In genomic region chr22:32476804-32477203, GRCh38 we compare ENCODE assay signal across 11 cellular contexts. TPM values are rescaled to one million over a fixed set of nuclear protein-coding genes. Genes with fewer than 3 reads are reported as not detected.
DNase-seq lines count a peak whose midpoint lies in the region; ATAC-seq and TF ChIP-seq lines count a peak whose summit lies in the region.
"Had no signal": no experiment of that assay in that cellular context is flagged by ENCODE, and none has a peak within 500 bp of the region (broad histone marks: within the 10 kb centered on the region; RNA-seq: fewer than 3 reads in every experiment).

No MANE protein-coding gene starts in this region.

- H3K4me2 ChIP-seq in neural progenitor cell = peak overlapping the region; percentile 97

- CTCF ChIA-PET in CD4-positive, alpha-beta memory T cell (lab: Charles Lee; ENCODE audit: partially characterized antibody) = interaction anchor here (1.3 kb wide), 1 partner anchor 77 kb away, joined by 3 read pairs; no protein-coding TSS in a partner anchor

- H3K4me3 ChIP-seq in CD4-positive, alpha-beta memory T cell (ENCODE audit: low read length in 2 of 2) = peak overlapping the region in 1 of 2 donors; percentile 72
- H3K4me3 ChIP-seq in LNCaP clone FGC (ENCODE audit: low read depth, low read length) (peak overlapping the region; percentile 76), neural progenitor cell (peak overlapping the region; percentile 94)

- no peaks in the 10 kb centered on the region for H3K27me3 Mint-ChIP-seq in CD4-positive, alpha-beta memory T cell
- H3K27me3 Mint-ChIP-seq in dendritic cell treated with granulocyte-macrophage colony-stimulating factor and Interleukin-4, amounts not matched to agents 40 ng/mL and 50 ng/mL, for 4 days = no peaks in the 10 kb centered on the region
- H3K27me3 Mint-ChIP-seq in neural progenitor cell (ENCODE audit: insufficient read depth, low read depth) (peaks cover 3% of the 10 kb centered on the region), glutamatergic neuron (ENCODE audit: unreplicated experiment) (peaks cover 2% of the 10 kb centered on the region)

- DNase-seq in CD4-positive, alpha-beta memory T cell = no peak
- DNase-seq in LNCaP clone FGC (ENCODE audit: low read depth) (no peak), neural progenitor cell (ENCODE audit: low spot score) (no peak), SHP77 (lab: John Stamatoyannopoulos, UW) (no peak), NCI-H1092 treated with DMSO at 0.1 percent for 48 hours (lab: John Stamatoyannopoulos, UW) (no peak), glutamatergic neuron (no peak)
- DNase-seq: NCI-H146 had no signal

- TF ChIP-seq CTCF in LNCaP clone FGC (IDR thresholded peaks at IDR 0.05; ENCODE audit: control insufficient read depth, extremely low read depth, insufficient read depth) = no peak
- no peak for TF ChIP-seq CTCF in neural progenitor cell (IDR thresholded peaks at IDR 0.05)
- TF ChIP-seq CTCF in glutamatergic neuron (IDR thresholded peaks at IDR 0.05; ENCODE audit: partially characterized antibody, unreplicated experiment) = no peak

- H3K36me3 Mint-ChIP-seq in CD4-positive, alpha-beta memory T cell = peaks cover 12 to 30% of the 10 kb centered on the region in 2 donors
- peaks cover 20% of the 10 kb centered on the region for H3K36me3 Mint-ChIP-seq in dendritic cell treated with granulocyte-macrophage colony-stimulating factor and Interleukin-4, amounts not matched to agents 40 ng/mL and 50 ng/mL, for 4 days (ENCODE audit: low read depth)
- H3K36me3 Mint-ChIP-seq in neural progenitor cell (peaks cover 7% of the 10 kb centered on the region), glutamatergic neuron (ENCODE audit: unreplicated experiment) (no peaks in the 10 kb centered on the region)

- H2AFZ ChIP-seq in neural progenitor cell (replicated peaks) = no peak overlapping the region

- peak overlapping the region in 5 of 7 donors; percentile 34 to 94 (median 70) for H3K27ac Mint-ChIP-seq in CD4-positive, alpha-beta memory T cell
- H3K27ac Mint-ChIP-seq in dendritic cell treated with granulocyte-macrophage colony-stimulating factor and Interleukin-4, amounts not matched to agents 40 ng/mL and 50 ng/mL, for 4 days = no peak overlapping the region
- H3K27ac Mint-ChIP-seq in neural progenitor cell = no peak overlapping the region
- H3K27ac Mint-ChIP-seq in glutamatergic neuron (ENCODE audit: unreplicated experiment) = no peak overlapping the region

- no peaks in the 10 kb centered on the region for H3K9me3 ChIP-seq in CD4-positive, alpha-beta memory T cell (ENCODE audit: control insufficient read depth in 1 of 2, low read length in 2 of 2)
- H3K9me3 ChIP-seq in neural progenitor cell (ENCODE audit: low read depth) = no peaks in the 10 kb centered on the region

- POLR2A ChIA-PET in CD4-positive, alpha-beta memory T cell (lab: Charles Lee; ENCODE audit: partially characterized antibody) = interaction anchor here (0.7 to 5.8 kb wide), 4 partner anchors 14 to 1536 kb away, joined by 3 to 41 read pairs (median 3); partner anchors contain the start of gene RTCB

- H3F3A ChIP-seq in neural progenitor cell (ENCODE audit: low read depth) = peaks cover 24% of the 10 kb centered on the region

- no peak for ATAC-seq in GM21786 (IDR thresholded peaks at IDR 0.05; ENCODE audit: unreplicated experiment)

- peaks cover 59% of the 10 kb centered on the region for H3K4me1 ChIP-seq in CD4-positive, alpha-beta memory T cell (ENCODE audit: insufficient read depth, low read length)
- H3K4me1 ChIP-seq in neural progenitor cell = peaks cover 6% of the 10 kb centered on the region

- H3K9me3 Mint-ChIP-seq in CD4-positive, alpha-beta memory T cell = no peaks in the 10 kb centered on the region
- H3K9me3 Mint-ChIP-seq in dendritic cell treated with granulocyte-macrophage colony-stimulating factor and Interleukin-4, amounts not matched to agents 40 ng/mL and 50 ng/mL, for 4 days = no peaks in the 10 kb centered on the region
- H3K9me3 Mint-ChIP-seq in neural progenitor cell = no peaks in the 10 kb centered on the region
- peaks cover 5% of the 10 kb centered on the region for H3K9me3 Mint-ChIP-seq in glutamatergic neuron (ENCODE audit: unreplicated experiment)

- intact Hi-C loops in CD4-positive, alpha-beta memory T cell (cut with micrococcal nuclease) = loop anchor here (5.0 to 10.0 kb wide), 3 partner anchors 722 to 1885 kb away; partner anchors contain the start of genes DEPDC5, PES1, PISD and PRR14L
- intact Hi-C loops in dendritic cell treated with granulocyte-macrophage colony-stimulating factor and Interleukin-4, amounts not matched to agents 40 ng/mL and 50 ng/mL, for 4 days (cut with micrococcal nuclease) = loop anchor here (10.0 kb wide), 1 partner anchor 502 kb away; no protein-coding TSS in a partner anchor

- H3K27ac ChIP-seq in CD4-positive, alpha-beta memory T cell (ENCODE audit: low read depth, low read length) = peak overlapping the region; percentile 24
- H3K27ac ChIP-seq in neural progenitor cell = no peak overlapping the region

- no peak overlapping the region for H3K9ac ChIP-seq in neural progenitor cell

- H3K27me3 ChIP-seq in CD4-positive, alpha-beta memory T cell (ENCODE audit: insufficient read depth, low read length) = no peaks in the 10 kb centered on the region
- H3K27me3 ChIP-seq in neural progenitor cell = peaks cover 24% of the 10 kb centered on the region

- H3K4me1 Mint-ChIP-seq in CD4-positive, alpha-beta memory T cell = peaks cover 31 to 56% (median 42%) of the 10 kb centered on the region in 4 donors
- H3K4me1 Mint-ChIP-seq in dendritic cell treated with granulocyte-macrophage colony-stimulating factor and Interleukin-4, amounts not matched to agents 40 ng/mL and 50 ng/mL, for 4 days (ENCODE audit: low read depth) = peaks cover 49% of the 10 kb centered on the region
- H3K4me1 Mint-ChIP-seq in neural progenitor cell = peaks cover 13% of the 10 kb centered on the region
- peaks cover 4% of the 10 kb centered on the region for H3K4me1 Mint-ChIP-seq in glutamatergic neuron (ENCODE audit: low read depth, unreplicated experiment)

- peaks cover 47% of the 10 kb centered on the region for H3K79me2 ChIP-seq in neural progenitor cell (ENCODE audit: low read depth)

- peak overlapping the region; percentile 57 to 98 (median 96) for H3K4me3 Mint-ChIP-seq in CD4-positive, alpha-beta memory T cell
- H3K4me3 Mint-ChIP-seq in dendritic cell treated with granulocyte-macrophage colony-stimulating factor and Interleukin-4, amounts not matched to agents 40 ng/mL and 50 ng/mL, for 4 days = peak overlapping the region; percentile 6
- H3K4me3 Mint-ChIP-seq in neural progenitor cell (no peak overlapping the region), glutamatergic neuron (ENCODE audit: unreplicated experiment) (no peak overlapping the region)

- H3K36me3 ChIP-seq in CD4-positive, alpha-beta memory T cell (ENCODE audit: insufficient read depth, low read length) = no peaks in the 10 kb centered on the region
- H3K36me3 ChIP-seq in neural progenitor cell = no peaks in the 10 kb centered on the region

- peaks cover 53% of the 10 kb centered on the region for H4K20me1 ChIP-seq in neural progenitor cell (ENCODE audit: low read depth)

RNA-seq across cellular contexts. Expression of gene FBXO7, which starts 2.2 kb away (rescaled TPM):
- total RNA-seq in CD4-positive, alpha-beta memory T cell = 10 to 100 TPM; 89.3 to 95.3 TPM
- 100 to 1,000 TPM; 144 to 189 TPM for polyA plus RNA-seq in CD4-positive, alpha-beta memory T cell
- total RNA-seq in neural progenitor cell (ENCODE audit: low replicate concordance) = 62.5 and 65.2 TPM in 2 replicates
- 78.3 TPM for total RNA-seq in glutamatergic neuron (ENCODE audit: unreplicated experiment)

RNA-seq across cellular contexts. Expression of gene BPIFC, which starts 12.6 kb away (rescaled TPM):
- total RNA-seq in CD4-positive, alpha-beta memory T cell = not detected
- polyA plus RNA-seq in CD4-positive, alpha-beta memory T cell = not detected
- total RNA-seq in neural progenitor cell (ENCODE audit: low replicate concordance) (not detected in 2 replicates), glutamatergic neuron (ENCODE audit: unreplicated experiment) (not detected)
- total RNA-seq: activated CD8-positive, alpha-beta memory T cell treated with anti-CD3 and anti-CD28 coated beads for 36 hours; glomerular endothelial cell had no signal

Comparison
In these comparisons a context has a peak if more than half of its experiments do, and no peak if none do; other contexts are left out.
1. H3K27ac Mint-ChIP-seq: peak in CD4-positive, alpha-beta memory T cell (5 of 7); none in dendritic cell treated with granulocyte-macrophage colony-stimulating factor and Interleukin-4, amounts not matched to agents 40 ng/mL and 50 ng/mL, for 4 days (single experiment), neural progenitor cell (single experiment) and glutamatergic neuron (single experiment).
2. H3K4me3 Mint-ChIP-seq: peak in CD4-positive, alpha-beta memory T cell (8 of 8) and dendritic cell treated with granulocyte-macrophage colony-stimulating factor and Interleukin-4, amounts not matched to agents 40 ng/mL and 50 ng/mL, for 4 days (single experiment); none in neural progenitor cell (single experiment) and glutamatergic neuron (single experiment).